In genomic region chr7:975702-976473, GRCh38 we compare ENCODE assay signal across 8 cellular contexts. TPM values are rescaled to one million over a fixed set of nuclear protein-coding genes. Genes with fewer than 3 reads are reported as not detected.
DNase-seq lines count a peak whose midpoint lies in the region; ATAC-seq and TF ChIP-seq lines count a peak whose summit lies in the region.

No MANE protein-coding gene starts in this region.

- H3K36me3 Mint-ChIP-seq in CD8-positive, alpha-beta memory T cell = peaks cover 0 to 26% (median 4%) of the 10 kb centered on the region in 3 donors

- peak overlapping the region; percentile 28 for H2AK5ac ChIP-seq in trophoblast cell (ENCODE audit: low read length)

- H3K23ac ChIP-seq in trophoblast cell (ENCODE audit: low read length) = no peak overlapping the region

- H4K8ac ChIP-seq in trophoblast cell (ENCODE audit: low read depth, low read length) = peak overlapping the region; percentile 93

- peak; percentile 6; the same call in 1 of the 2 replicates for ATAC-seq in PC-3

- H3F3A ChIP-seq in PC-3 (ENCODE audit: low read length, unreplicated experiment) = no peaks in the 10 kb centered on the region

- H3K9me3 ChIP-seq in CD8-positive, alpha-beta memory T cell (ENCODE audit: low read length) = no peaks in the 10 kb centered on the region
- H3K9me3 ChIP-seq in PC-3 (ENCODE audit: low read length) (no peaks in the 10 kb centered on the region), trophoblast cell (ENCODE audit: insufficient read depth, low read depth, low read length) (peaks cover 3% of the 10 kb centered on the region)

- CTCF ChIA-PET in CD8-positive, alpha-beta memory T cell (lab: Charles Lee) = interaction anchor here (3.5 to 6.9 kb wide), 2 partner anchors 18 to 90 kb away, joined by 15 to 43 read pairs; no protein-coding TSS in a partner anchor
- CTCF ChIA-PET in PC-3 (lab: Charles Lee) = interaction anchor here (0.6 to 0.7 kb wide), 2 partner anchors 17 to 210 kb away, joined by 5 to 6 read pairs; no protein-coding TSS in a partner anchor

- H3K4me1 ChIP-seq in CD8-positive, alpha-beta memory T cell (ENCODE audit: insufficient read depth, low read length) = peaks cover 29% of the 10 kb centered on the region
- 0 out of 2 replicates have a peak, but pooled peaks cover 4% of the 10 kb centered on the region for H3K4me1 ChIP-seq in PC-3 (ENCODE audit: insufficient read depth, low read length)
- H3K4me1 ChIP-seq in trophoblast cell (ENCODE audit: control insufficient read depth in 1 of 2, insufficient read depth in 2 of 2, low read length in 2 of 2) = peaks cover 5 to 6% of the 10 kb centered on the region in 2 experiments

- POLR2A ChIA-PET in CD8-positive, alpha-beta memory T cell (lab: Charles Lee) = interaction anchor here (1.2 to 1.9 kb wide), 6 partner anchors 51 to 101 kb away, joined by 3 to 10 read pairs (median 4); no protein-coding TSS in a partner anchor
- POLR2A ChIA-PET in PC-3 (lab: Charles Lee; ENCODE audit: unreplicated experiment) = interaction anchor here (0.6 to 1.0 kb wide), 3 partner anchors 52 to 433 kb away, joined by 3 to 21 read pairs (median 11); no protein-coding TSS in a partner anchor

- peaks cover 42% of the 10 kb centered on the region for H3K79me2 ChIP-seq in PC-3 (ENCODE audit: low read length)
- H3K79me2 ChIP-seq in trophoblast cell (ENCODE audit: control insufficient read depth, insufficient read depth, low read length, poor library complexity) = peaks cover 9% of the 10 kb centered on the region

- intact Hi-C loops in PC-3 (cut with micrococcal nuclease) = no loop called here

- peak overlapping the region; percentile 86 for H4K12ac ChIP-seq in trophoblast cell (ENCODE audit: low read depth, low read length)

- DNase-seq in CD8-positive, alpha-beta memory T cell = no peak
- no peak for DNase-seq in PC-3
- DNase-seq in epithelial cell of prostate (ENCODE audit: low read depth, low spot score) = no peak
- no peak for DNase-seq in trophoblast cell
- DNase-seq in NK-92 (lab: John Stamatoyannopoulos, UW; ENCODE audit: unreplicated experiment) = no peak
- no peak for DNase-seq in COR-L47 (lab: John Stamatoyannopoulos, UW)
- no peak for DNase-seq in NCI-H510A (lab: John Stamatoyannopoulos, UW)
- DNase-seq in DMS153 treated with DMSO at 0.1 percent for 48 hours (lab: John Stamatoyannopoulos, UW; ENCODE audit: unreplicated experiment) = no peak

- H3K27me3 Mint-ChIP-seq in CD8-positive, alpha-beta memory T cell = peaks cover 0 to 2% of the 10 kb centered on the region in 2 donors

- H2AFZ ChIP-seq in PC-3 (ENCODE audit: low read length) (peak overlapping the region; percentile 94), trophoblast cell (ENCODE audit: insufficient read depth, low read length, poor library complexity) (peak overlapping the region; percentile 80)

- no peaks in the 10 kb centered on the region for H3K9me3 Mint-ChIP-seq in CD8-positive, alpha-beta memory T cell

- H3K27ac Mint-ChIP-seq in CD8-positive, alpha-beta memory T cell = peak overlapping the region in 5 of 8 donors; percentile 26 to 98 (median 56)

- BruUV-seq in PC-3 (replicated peaks; lab: Mats Ljungman, UMichigan) = TSS peak; percentile 72

- H3K9me2 ChIP-seq in PC-3 (replicated peaks; ENCODE audit: low read length) = no peaks in the 10 kb centered on the region

- H3K4me1 Mint-ChIP-seq in CD8-positive, alpha-beta memory T cell = peaks cover 28 to 33% (median 32%) of the 10 kb centered on the region in 3 donors

- H3K9ac ChIP-seq in PC-3 (ENCODE audit: low read length) = peak overlapping the region; percentile 97
- no peak overlapping the region for H3K9ac ChIP-seq in trophoblast cell (ENCODE audit: low read length)

- H3K4me3 ChIP-seq in CD8-positive, alpha-beta memory T cell (ENCODE audit: low read length) = no peak overlapping the region
- H3K4me3 ChIP-seq in PC-3 (ENCODE audit: low read length) = peak overlapping the region; percentile 93
- H3K4me3 ChIP-seq in trophoblast cell (ENCODE audit: low read depth, low read length) = no peak overlapping the region

- no peak overlapping the region for H2BK5ac ChIP-seq in trophoblast cell (ENCODE audit: low read depth, low read length, poor library complexity)

- H3K4ac ChIP-seq in trophoblast cell (ENCODE audit: low read depth, low read length) = peak overlapping the region; percentile 77

- peak overlapping the region; percentile 88 for H4K91ac ChIP-seq in trophoblast cell (ENCODE audit: low read depth, low read length)

- H3K36me3 ChIP-seq in CD8-positive, alpha-beta memory T cell (ENCODE audit: insufficient read depth, low read length) = peaks cover 19% of the 10 kb centered on the region
- H3K36me3 ChIP-seq in PC-3 (ENCODE audit: low read depth, low read length) = peaks cover 21% of the 10 kb centered on the region
- H3K36me3 ChIP-seq in trophoblast cell (ENCODE audit: control insufficient read depth in 1 of 2, insufficient read depth in 2 of 2, low read length in 2 of 2) = peaks cover 10 to 18% of the 10 kb centered on the region in 2 experiments

- WGBS in trophoblast cell (ENCODE audit: extremely low coverage, insufficient coverage, insufficient read length) = no CpG with 5 or more reads among the region's 28 CpGs

- peak overlapping the region; percentile 57 for H3K18ac ChIP-seq in trophoblast cell (ENCODE audit: low read length)

- no peak for TF ChIP-seq CTCF in PC-3 (conservative IDR thresholded peaks at IDR 0.05; ENCODE audit: low read depth, low read length)

- H3K4me3 Mint-ChIP-seq in CD8-positive, alpha-beta memory T cell = peak overlapping the region; percentile 90 to 97 (median 93)

- H3K79me1 ChIP-seq in trophoblast cell (ENCODE audit: low read length) = peaks cover 8% of the 10 kb centered on the region

- H3K14ac ChIP-seq in trophoblast cell (ENCODE audit: low read length) = peak overlapping the region; percentile 63

- peak overlapping the region; percentile 75 for H2BK120ac ChIP-seq in trophoblast cell (ENCODE audit: insufficient read depth, low read length, poor library complexity)

- H3K4me2 ChIP-seq in PC-3 (ENCODE audit: low read length) (peak overlapping the region; percentile 97), trophoblast cell (ENCODE audit: low read length) (peak overlapping the region; percentile 64)

- no peaks in the 10 kb centered on the region for H3K27me3 ChIP-seq in CD8-positive, alpha-beta memory T cell (ENCODE audit: insufficient read depth, low read length, poor library complexity, severe bottlenecking)
- H3K27me3 ChIP-seq in PC-3 (ENCODE audit: low read length) = no peaks in the 10 kb centered on the region
- H3K27me3 ChIP-seq in trophoblast cell (ENCODE audit: insufficient read depth, low read length) = no peaks in the 10 kb centered on the region

- H2BK12ac ChIP-seq in trophoblast cell (ENCODE audit: low read length) = peak overlapping the region; percentile 41

- no peak overlapping the region for H3K27ac ChIP-seq in CD8-positive, alpha-beta memory T cell (ENCODE audit: low read depth, low read length)
- H3K27ac ChIP-seq in PC-3 (ENCODE audit: low read length) (no peak overlapping the region), epithelial cell of prostate (peak overlapping the region; percentile 91), trophoblast cell (ENCODE audit: low read depth, low read length) (no peak overlapping the region)

- H4K20me1 ChIP-seq in PC-3 (ENCODE audit: low read length) = peaks cover 24% of the 10 kb centered on the region

RNA-seq across cellular contexts. Expression of gene COX19, which starts 0.5 kb away (rescaled TPM):
- 10 to 100 TPM; 18.9 to 21.3 TPM for total RNA-seq in CD8-positive, alpha-beta memory T cell
- polyA plus RNA-seq in CD8-positive, alpha-beta memory T cell = 25.9 TPM
- 11.6 and 12.4 TPM in 2 replicates for total RNA-seq in PC-3 (2014; rRNA removed)
- polyA plus RNA-seq in trophoblast cell (2013) = 8.3 and 8.4 TPM in 2 replicates

RNA-seq across cellular contexts. Expression of gene CYP2W1, which starts 7.1 kb away (rescaled TPM):
- not detected for total RNA-seq in CD8-positive, alpha-beta memory T cell
- polyA plus RNA-seq in CD8-positive, alpha-beta memory T cell = not detected
- not detected in 2 replicates for total RNA-seq in PC-3 (2014; rRNA removed)
- polyA plus RNA-seq in trophoblast cell (2013) = 0.01 TPM in 1 of 2 replicates, not detected in the other

RNA-seq across cellular contexts. Expression of gene ADAP1, which starts 21.4 kb away (rescaled TPM):
- total RNA-seq in CD8-positive, alpha-beta memory T cell = 10 to 100 TPM; 67.7 to 77.3 TPM
- polyA plus RNA-seq in CD8-positive, alpha-beta memory T cell = 37.7 TPM
- 31.2 and 36.4 TPM in 2 replicates for total RNA-seq in PC-3 (2014; rRNA removed)
- 1.0 and 1.4 TPM in 2 replicates for polyA plus RNA-seq in trophoblast cell (2013)
